ENCODE assay signal across 9 cellular contexts in genomic region chr13:99376132-99376531, GRCh38.
DNase-seq lines count a peak whose midpoint lies in the region; ATAC-seq and TF ChIP-seq lines count a peak whose summit lies in the region.
"Had no signal": no experiment of that assay in that cellular context is flagged by ENCODE, and none has a peak within 500 bp of the region (broad histone marks: within the 10 kb centered on the region; RNA-seq: fewer than 3 reads in every experiment).

No MANE protein-coding gene starts in this region.

- no peaks in the 10 kb centered on the region for H3K36me3 ChIP-seq in CD8-positive, alpha-beta T cell (ENCODE audit: insufficient read depth, low read length)

- H3K36me3 Mint-ChIP-seq in CD8-positive, alpha-beta T cell: peaks cover 58% of the 10 kb centered on the region

- no peak for TF ChIP-seq CTCF in CD8-positive, alpha-beta T cell (IDR thresholded peaks at IDR 0.05)

- H3K9me3 ChIP-seq in CD8-positive, alpha-beta T cell (ENCODE audit: low read length): no peaks in the 10 kb centered on the region

- DNase-seq in CD8-positive, alpha-beta T cell: peak in 3 of 7 experiments; percentile 13 to 47 (median 13)
- DNase-seq in left cardiac atrium (no peak), GOT3 (lab: John Stamatoyannopoulos, UW) (no peak), KG1 (lab: John Stamatoyannopoulos, UW) (no peak), NCI-H2107 (lab: John Stamatoyannopoulos, UW) (no peak), NCI-H526 treated with DMSO at 0.1 percent for 48 hours (lab: John Stamatoyannopoulos, UW) (no peak)
- DNase-seq: DMS79 treated with DMSO at 0.1 percent for 48 hours had no signal

- no peak overlapping the region for H3K4me3 ChIP-seq in CD8-positive, alpha-beta T cell (ENCODE audit: low read depth, low read length)

- no peaks in the 10 kb centered on the region for H3K27me3 ChIP-seq in CD8-positive, alpha-beta T cell (ENCODE audit: insufficient read depth, low read length)

- CTCF ChIA-PET in CD8-positive, alpha-beta T cell (lab: Charles Lee): interaction anchor here (0.9 to 6.8 kb wide), 9 partner anchors 11 to 112 kb away, joined by 3 to 50 read pairs (median 5); no protein-coding TSS in a partner anchor

- POLR2A ChIA-PET in CD8-positive, alpha-beta T cell (lab: Charles Lee): interaction anchor here (1.1 to 6.8 kb wide), 7 partner anchors 9 to 107 kb away, joined by 4 to 42 read pairs (median 9); no protein-coding TSS in a partner anchor

- peaks cover 75% of the 10 kb centered on the region for H3K4me1 ChIP-seq in CD8-positive, alpha-beta T cell (ENCODE audit: insufficient read depth, low read length)

- H3K27me3 Mint-ChIP-seq in CD8-positive, alpha-beta T cell (ENCODE audit: low read depth): no peaks in the 10 kb centered on the region

- peaks cover 92% of the 10 kb centered on the region for H3K4me1 Mint-ChIP-seq in CD8-positive, alpha-beta T cell (ENCODE audit: low read depth)

- intact Hi-C loops in CD8-positive, alpha-beta T cell (cut with DNase I, micrococcal nuclease): loop anchor here in 1 of 2 experiments (1.0 kb wide), 1 partner anchor 8 kb away; no protein-coding TSS in a partner anchor
- intact Hi-C loops in left cardiac atrium (cut with DNase I): no loop called here

- no peak overlapping the region for H3K4me3 Mint-ChIP-seq in CD8-positive, alpha-beta T cell

- no peak for ATAC-seq in CD8-positive, alpha-beta T cell
- ATAC-seq in GM19438 (IDR thresholded peaks at IDR 0.05; ENCODE audit: low read depth, unreplicated experiment): peak; percentile 47
- peak; percentile 79 for ATAC-seq in HG03342 (IDR thresholded peaks at IDR 0.05; ENCODE audit: unreplicated experiment)
- ATAC-seq in left cardiac atrium: peak; percentile 45 to 50

- H3K27ac ChIP-seq in CD8-positive, alpha-beta T cell (ENCODE audit: low read depth, low read length): peak overlapping the region; percentile 85

- H3K27ac Mint-ChIP-seq in CD8-positive, alpha-beta T cell: peak overlapping the region; percentile 97

- no peaks in the 10 kb centered on the region for H3K9me3 Mint-ChIP-seq in CD8-positive, alpha-beta T cell
